Comparison of ENCODE assay signal across 20 cellular contexts in genomic region chr14:92948647-92949046, GRCh38. TPM values are rescaled to one million over a fixed set of nuclear protein-coding genes. Genes with fewer than 3 reads are reported as not detected.
DNase-seq lines count a peak whose midpoint lies in the region; ATAC-seq, FAIRE-seq and TF ChIP-seq lines count a peak whose summit lies in the region.
"Had no signal": no experiment of that assay in that cellular context is flagged by ENCODE, and none has a peak within 500 bp of the region (broad histone marks: within the 10 kb centered on the region; RNA-seq: fewer than 3 reads in every experiment).

No MANE protein-coding gene starts in this region.

- no TSS peak for BruUV-seq in K562 (replicated peaks; lab: Mats Ljungman, UMichigan)

- H3K79me1 ChIP-seq in H1 (ENCODE audit: low read depth, low read length) = no peaks in the 10 kb centered on the region

- POLR2A ChIA-PET in K562 (lab: Yijun Ruan, JAX) = no interaction called here
- POLR2A ChIA-PET in H1 (lab: Charles Lee; ENCODE audit: partially characterized antibody) = no interaction called here

- no peak overlapping the region for H3K18ac ChIP-seq in H1 (ENCODE audit: extremely low read depth, low read length)

- H2AFZ ChIP-seq in K562 (ENCODE audit: low read depth, low read length) (no peak overlapping the region), H1 (ENCODE audit: low read length) (no peak overlapping the region)

- no peak overlapping the region for H2BK20ac ChIP-seq in H1 (ENCODE audit: low read length)

- no peaks in the 10 kb centered on the region for H3K23me2 ChIP-seq in H1 (ENCODE audit: low read depth, low read length)

- no peak overlapping the region for H2BK15ac ChIP-seq in H1 (ENCODE audit: low read length)

- H4K8ac ChIP-seq in H1 (ENCODE audit: extremely low read depth, insufficient read depth, low read length) = 0 out of 2 replicates have a peak overlapping the region, but pooled peaks have one; percentile 31

- no peak overlapping the region for H3K4me2 ChIP-seq in K562 (ENCODE audit: insufficient read depth, low read length)
- no peak overlapping the region for H3K4me2 ChIP-seq in H1 (ENCODE audit: insufficient read depth in 1 of 2, low read depth in 2 of 2, low read length in 2 of 2)
- H3K4me2 ChIP-seq: BLaER1 had no signal

- H3K56ac ChIP-seq in H1 (replicated peaks; ENCODE audit: insufficient read length, low read depth, low read length) = no peak overlapping the region

- no peak overlapping the region for H4K91ac ChIP-seq in H1 (replicated peaks; ENCODE audit: insufficient read length, low read length)

- H3K4me3 ChIP-seq in K562 (no peak overlapping the region), H1 (ENCODE audit: extremely low read depth in 1 of 4, insufficient read depth in 2 of 4, low read depth in 3 of 4, low read length in 4 of 4) (no peak overlapping the region)
- H3K4me3 ChIP-seq: BLaER1, HAP-1 had no signal

- TF ChIP-seq CTCF in K562 (IDR thresholded peaks at IDR 0.05 in 2 of 3, conservative IDR thresholded peaks at IDR 0.05 in 1 of 3; ENCODE audit: insufficient read depth in 2 of 3, low read depth in 1 of 3, low read length in 3 of 3) (no peak), H1 (IDR thresholded peaks at IDR 0.05; ENCODE audit: control extremely low read depth in 1 of 3, insufficient read depth in 1 of 3, low read depth in 1 of 3, low read length in 3 of 3) (no peak)

- CTCF ChIA-PET in K562 (lab: Yijun Ruan, JAX; ENCODE audit: low intra/inter-chr PET ratio) (no interaction called here), H1 (lab: Charles Lee; ENCODE audit: partially characterized antibody) (interaction anchor here (0.9 kb wide), 1 partner anchor 164 kb away, joined by 3 read pairs; no protein-coding TSS in a partner anchor)

- no peak overlapping the region for H4K5ac ChIP-seq in H1 (ENCODE audit: insufficient read length, low read depth, low read length)

- H2AK5ac ChIP-seq in H1 (ENCODE audit: low read depth, low read length) = no peak overlapping the region

- H3K14ac ChIP-seq in H1 (ENCODE audit: insufficient read length) = no peak overlapping the region

- FAIRE-seq in K562 (lab: Jason Lieb, UNC) = no peak
- FAIRE-seq in H1 (lab: Jason Lieb, UNC) = no peak
- FAIRE-seq: GM19239 had no signal

- H3K27me3 ChIP-seq in K562 (ENCODE audit: control insufficient read depth in 2 of 2, insufficient read depth in 2 of 2, low read length in 2 of 2) = no peaks in the 10 kb centered on the region
- no peaks in the 10 kb centered on the region for H3K27me3 ChIP-seq in H1 (replicated peaks in 1 of 4; ENCODE audit: control insufficient read depth in 3 of 4, extremely low read depth in 1 of 4, insufficient read depth in 3 of 4, low read length in 3 of 4)
- H3K27me3 ChIP-seq: BLaER1 had no signal

- peaks cover 6% of the 10 kb centered on the region for H3K9me1 ChIP-seq in K562 (ENCODE audit: control insufficient read depth, insufficient read depth, low read length)

- no peak for TF ChIP-seq EP300 in K562 (IDR thresholded peaks at IDR 0.05; ENCODE audit: low read length)
- TF ChIP-seq EP300 in H1 (IDR thresholded peaks at IDR 0.05; ENCODE audit: borderline replicate concordance in 1 of 2, low read depth in 2 of 2, low read length in 2 of 2) = no peak

- H3K4me1 ChIP-seq in K562 (replicated peaks in 1 of 2; ENCODE audit: control insufficient read depth in 2 of 2, insufficient read depth in 2 of 2, low read length in 2 of 2) (peaks cover 0 to 32% of the 10 kb centered on the region in 2 experiments; a peak in 3 of 5 replicates), H1 (replicated peaks in 1 of 4; ENCODE audit: control insufficient read depth in 3 of 4, insufficient read depth in 4 of 4, low read length in 3 of 4) (no peaks in the 10 kb centered on the region)
- H3K4me1 ChIP-seq: HAP-1 had no signal

- no peak overlapping the region for H3K4ac ChIP-seq in H1 (replicated peaks; ENCODE audit: insufficient read length, low read depth, low read length)

- no peak overlapping the region for H3K9ac ChIP-seq in K562 (ENCODE audit: insufficient read depth in 1 of 2, low read depth in 2 of 2, low read length in 2 of 2)
- H3K9ac ChIP-seq in H1 (replicated peaks in 1 of 4; ENCODE audit: extremely low read depth in 1 of 4, low read depth in 3 of 4, low read length in 3 of 4) = no peak overlapping the region
- H3K9ac ChIP-seq: BLaER1 had no signal

- ATAC-seq in Right ventricle myocardium superior (ENCODE audit: poor library complexity) (no peak), left ventricle myocardium superior (no peak), K562 (no peak), HG02798 (IDR thresholded peaks at IDR 0.05; ENCODE audit: poor library complexity, unreplicated experiment) (no peak)

- no peaks in the 10 kb centered on the region for H3K9me3 ChIP-seq in K562 (replicated peaks; ENCODE audit: control insufficient read depth, insufficient read depth, low read depth, low read length)
- no peaks in the 10 kb centered on the region for H3K9me3 ChIP-seq in H1 (ENCODE audit: insufficient read depth in 2 of 2, low read depth in 1 of 2, low read length in 1 of 2)
- H3K9me3 ChIP-seq: BLaER1, HAP-1 had no signal

- DNase-seq in Right ventricle myocardium superior (peak; percentile 32), left ventricle myocardium superior (no peak), K562 (ENCODE audit: extremely low read depth in 1 of 4, low spot score in 3 of 4) (no peak), H1 (ENCODE audit: low read depth in 1 of 2, low spot score in 2 of 2) (no peak)
- no peak for DNase-seq in activated naive CD4-positive, alpha-beta T cell treated with anti-CD3 and anti-CD28 coated beads, Interleukin-2, amount 50 U/mL, for 16 hours
- DNase-seq in activated effector memory CD4-positive, alpha-beta T cell treated with anti-CD3 and anti-CD28 coated beads, Interleukin-2, amount 50 U/mL, for 16 hours = no peak
- DNase-seq: 8988T; Calu3; CD4-positive, alpha-beta memory T cell; DMS79 treated with DMSO at 0.1 percent for 48 hours; GF-D8 had no signal

- H3K27ac ChIP-seq in K562 (ENCODE audit: extremely low read depth, low read depth, low read length) (no peak overlapping the region), H1 (ENCODE audit: low read depth, low read length) (no peak overlapping the region)
- H3K27ac ChIP-seq: BLaER1, HL-60 had no signal

- H2BK12ac ChIP-seq in H1 (ENCODE audit: low read depth, low read length) = no peak overlapping the region

- TF ChIP-seq RAD21 in K562 (CRISPR knock-in tag; conservative IDR thresholded peaks at IDR 0.05 in 1 of 2, IDR thresholded peaks at IDR 0.05 in 1 of 2) (no peak), H1 (IDR thresholded peaks at IDR 0.05 in 1 of 2, conservative IDR thresholded peaks at IDR 0.05 in 1 of 2; ENCODE audit: low read depth in 2 of 2, low read length in 2 of 2) (no peak)

- H2BK120ac ChIP-seq in H1 (replicated peaks; ENCODE audit: low read depth, low read length) = no peak overlapping the region

- in situ Hi-C loops in K562 (cut with MboI) = no loop called here

- H3K23ac ChIP-seq in H1 (ENCODE audit: insufficient read length) = no peak overlapping the region

- peaks cover 10% of the 10 kb centered on the region; the same call in 1 of the 3 replicates for H3K36me3 ChIP-seq in K562 (ENCODE audit: control insufficient read depth, insufficient read depth, low read length)
- H3K36me3 ChIP-seq in H1 (ENCODE audit: control insufficient read depth in 2 of 4, insufficient read depth in 4 of 4, low read length in 3 of 4) = peaks cover 9 to 17% (median 13%) of the 10 kb centered on the region in 4 experiments; a peak in 5 of 8 replicates

- WGBS in K562 (ENCODE audit: insufficient coverage, low coverage, missing lambda C conversion rate) = 88% methylated on average over 13 of the region's 22 CpGs
- WGBS in H1 (ENCODE audit: extremely low coverage in 1 of 2, insufficient coverage in 1 of 2, insufficient read length in 1 of 2, insufficient replicate concordance in 2 of 2, low coverage in 1 of 2, low lambda C conversion rate in 2 of 2, missing lambda C conversion rate in 1 of 2), 2 experiments = 89% methylated on average over 17 of the region's 22 CpGs; no CpG with 5 or more reads in 1 of the 2 experiments

- H4K20me1 ChIP-seq in K562 (replicated peaks; ENCODE audit: control insufficient read depth, insufficient read depth, low read length) = 0 out of 2 replicates have a peak, but pooled peaks cover 5% of the 10 kb centered on the region
- H4K20me1 ChIP-seq in H1 (replicated peaks in 1 of 2; ENCODE audit: control insufficient read depth in 1 of 2, insufficient read depth in 2 of 2, low read length in 2 of 2) = peaks cover 0 to 5% of the 10 kb centered on the region in 2 experiments

- TF ChIP-seq POLR2A in K562 (conservative IDR thresholded peaks at IDR 0.05) (no peak), H1 (IDR thresholded peaks at IDR 0.05; ENCODE audit: control extremely low read depth in 1 of 2, low read depth in 2 of 2, low read length in 2 of 2) (no peak)

- intact Hi-C loops in Right ventricle myocardium superior (cut with DNase I) (no loop called here), left ventricle myocardium superior (cut with micrococcal nuclease) (no loop called here), K562 (cut with micrococcal nuclease) (no loop called here)

- H3K79me2 ChIP-seq in K562 (ENCODE audit: control insufficient read depth, insufficient read depth, low read length) (no peaks in the 10 kb centered on the region), H1 (ENCODE audit: control insufficient read depth in 1 of 2, insufficient read depth in 2 of 2, low read length in 2 of 2) (no peaks in the 10 kb centered on the region)

- H2BK5ac ChIP-seq in H1 (ENCODE audit: low read depth, low read length) = no peak overlapping the region

RNA-seq across cellular contexts. Expression of gene CHGA, which starts 25.7 kb away (rescaled TPM):
- total RNA-seq in Right ventricle myocardium superior (not detected), left ventricle myocardium superior (not detected), K562 (2014; rRNA removed) (not detected in 2 replicates), K562 (2014; rRNA removed; fragmentation: Illumina TruSeq; extraction: Trizol) (not detected in 2 replicates), K562 (2015; rRNA removed; fragmentation: Illumina TruSeq; extraction: Trizol) (not detected in 2 replicates), K562 (2021) (0.20 TPM in 1 of 2 replicates, not detected in the other)
- not detected in 2 replicates for total RNA-seq in K562 (2011; cell fraction: chromatin; rRNA removed; ENCODE audit: low replicate concordance)
- not detected in 2 replicates for total RNA-seq in K562 (2011; cell fraction: nucleolus; rRNA removed)
- not detected in 2 replicates for total RNA-seq in K562 (2011; cell fraction: nucleoplasm; rRNA removed)
- polyA plus RNA-seq in K562 (2011; rRNA removed) (not detected in 2 replicates), K562 (2014; fragmentation: Illumina TruSeq; extraction: Trizol) (not detected in 2 replicates), K562 (2014; fragmentation: Nextera tagmentation; extraction: Ambion mirVana) (not detected), K562 (2014; rRNA removed) (not detected in 2 replicates), H1 (2011; rRNA removed) (18.2 and 28.2 TPM in 2 replicates)
- not detected in 2 replicates for polyA plus RNA-seq in K562 (2011; cell fraction: cytosol; rRNA removed)
- not detected in 2 replicates for polyA plus RNA-seq in K562 (2011; cell fraction: nucleus; rRNA removed)
- not detected in 2 replicates for polyA plus RNA-seq in K562 (2012)
- polyA minus RNA-seq in K562 (2011; rRNA and poly(A)+ RNA removed) = not detected in 2 replicates
- not detected in 2 replicates for polyA minus RNA-seq in K562 (2011; cell fraction: cytosol; rRNA and poly(A)+ RNA removed)
- polyA minus RNA-seq in K562 (2011; cell fraction: nucleus; rRNA and poly(A)+ RNA removed) = not detected in 2 replicates
- 15.7 and 17.5 TPM in 2 replicates for total RNA-seq in H1 (2021; fragmentation: NEBNext Ultra II Directional; extraction: Animal tissue kit (Norgen Biotek cat#: 25700))
- polyA plus RNA-seq in H1 (2011; cell fraction: cytosol; rRNA removed) = 15.5 TPM
- 18.4 TPM for polyA plus RNA-seq in H1 (2011; cell fraction: nucleus; rRNA removed)
- polyA plus RNA-seq in H1 (2012, experiment 1 of 2) = 32.9 to 51.4 TPM (median 48.8 TPM) in 4 replicates
- 27.8 TPM for polyA plus RNA-seq in H1 (2012, experiment 2 of 2)
- polyA plus RNA-seq in H1 (2013, experiment 1 of 2) = 29.9 TPM
- polyA plus RNA-seq in H1 (2013, experiment 2 of 2) = 31.5 TPM
- 5.2 and 9.3 TPM in 2 replicates for polyA minus RNA-seq in H1 (2011; rRNA and poly(A)+ RNA removed)
- 16.6 TPM for polyA minus RNA-seq in H1 (2011; cell fraction: cytosol; rRNA and poly(A)+ RNA removed)
- polyA minus RNA-seq in H1 (2011; cell fraction: nucleus; rRNA and poly(A)+ RNA removed) = 6.9 TPM
- total RNA-seq: CD4-positive, alpha-beta memory T cell; H4; HT1080 had no signal
- polyA plus RNA-seq: AG04450; CD14-positive monocyte; CD4-positive, alpha-beta memory T cell had no signal

Comparison
In these comparisons a context has a peak if more than half of its experiments do, and no peak if none do; other contexts are left out.
1. RNA of gene CHGA, which starts 25.7 kb away (total RNA-seq): 15.7 to 17.5 TPM in H1; not detected in Right ventricle myocardium superior (single experiment), not detected in left ventricle myocardium superior (single experiment) and 0.20 TPM in K562; every median in the first group is over 10 times any median in the second.